Comparison of ENCODE assay signal across 28 cellular contexts in genomic region chr17:80237386-80237785, GRCh38.
"Had no signal": no experiment of that assay in that cellular context is flagged by ENCODE, and none has a peak within 500 bp of the region (broad histone marks: within the 10 kb centered on the region; RNA-seq: fewer than 3 reads in every experiment).

No MANE protein-coding gene starts in this region.

- H3K4me1 Mint-ChIP-seq: mesothelial cell of epicardium; natural killer cell; stimulated activated naive B cell treated with anti-CD40 and anti-IgM and Interleukin-4, amounts not matched to agents 10 μg/mL and 1 μg/mL and 100 μg/mL, for 72 hours had no signal

- DNase-seq: heart right ventricle; islet precursor cell; kidney glomerular epithelial cell; left cardiac atrium; mesendoderm; naive B cell; natural killer cell; posterior cingulate gyrus; retina; stimulated activated CD4-positive, alpha-beta T cell treated with anti-CD3 and anti-CD28 coated beads, Interleukin-12 subunit alpha, Interleukin-12 subunit beta, amount 100 ng/mL, for 4 hours; stimulated activated CD4-positive, alpha-beta T cell treated with anti-CD3 and anti-CD28 coated beads, Interleukin-15, amount 100 ng/mL, for 24 hours; stimulated activated CD4-positive, alpha-beta T cell treated with anti-CD3 and anti-CD28 coated beads, Interleukin-2, amount 100 ng/mL, for 24 hours; stimulated activated CD4-positive, alpha-beta T cell treated with anti-CD3 and anti-CD28 coated beads, Interleukin-4, amount 100 ng/mL, for 1 hour; stimulated activated naive B cell treated with anti-CD40 and anti-IgM and Interleukin-4, amounts not matched to agents 10 μg/mL and 1 μg/mL and 100 μg/mL, for 72 hours; stimulated activated naive CD8-positive, alpha-beta T cell treated with anti-CD3 and anti-CD28 coated beads, Interleukin-15, Interleukin-2, amounts not matched to agents 100 U/mL and 50 U/mL, for 24 hours; tibial artery; trophoblast cell; upper lobe of right lung had no signal

- H3K4me3 ChIP-seq: heart right ventricle, hepatocyte, left lung, lung, pancreas, prostate gland, skin epidermis, suprapubic skin, thoracic aorta, tibial artery, upper lobe of right lung had no signal

- ATAC-seq: left cardiac atrium; left lung; natural killer cell; pancreas; sciatic nerve; stimulated activated naive B cell treated with anti-CD40 and anti-IgM and Interleukin-4, amounts not matched to agents 10 μg/mL and 1 μg/mL and 100 μg/mL, for 72 hours; stimulated activated naive CD8-positive, alpha-beta T cell treated with anti-CD3 and anti-CD28 coated beads, Interleukin-15, Interleukin-2, amounts not matched to agents 100 U/mL and 50 U/mL, for 24 hours; upper lobe of right lung had no signal

- H3K27me3 Mint-ChIP-seq: naive B cell; stimulated activated naive B cell treated with anti-CD40 and anti-IgM and Interleukin-4, amounts not matched to agents 10 μg/mL and 1 μg/mL and 100 μg/mL, for 72 hours had no signal

- H3K4me3 Mint-ChIP-seq: mesothelial cell of epicardium; naive B cell; natural killer cell; stimulated activated naive B cell treated with anti-CD40 and anti-IgM and Interleukin-4, amounts not matched to agents 10 μg/mL and 1 μg/mL and 100 μg/mL, for 72 hours had no signal

- H3K27ac Mint-ChIP-seq: mesothelial cell of epicardium; natural killer cell; stimulated activated naive B cell treated with anti-CD40 and anti-IgM and Interleukin-4, amounts not matched to agents 10 μg/mL and 1 μg/mL and 100 μg/mL, for 72 hours had no signal

- H3K27ac ChIP-seq: heart right ventricle, hepatocyte, left lung, pancreas, prostate gland, skin epidermis, suprapubic skin, thoracic aorta, tibial artery, upper lobe of right lung had no signal

- H3K9me3 ChIP-seq: pancreas, prostate gland had no signal

- H3K27me3 ChIP-seq: heart right ventricle, hepatocyte, left lung, pancreas, suprapubic skin, tibial artery, upper lobe of right lung had no signal

- H3K4me1 ChIP-seq: heart right ventricle, left lung, pancreas, prostate gland, suprapubic skin, tibial artery, upper lobe of right lung had no signal
